In genomic region chr12:132411457-132411856, GRCh38 we compare ENCODE assay signal across 21 cellular contexts.
DNase-seq lines count a peak whose midpoint lies in the region; ATAC-seq and TF ChIP-seq lines count a peak whose summit lies in the region.
"Had no signal": no experiment of that assay in that cellular context is flagged by ENCODE, and none has a peak within 500 bp of the region (broad histone marks: within the 10 kb centered on the region; RNA-seq: fewer than 3 reads in every experiment).

No MANE protein-coding gene starts in this region.

- H3K36me3 Mint-ChIP-seq in activated CD4-positive, alpha-beta T cell treated with anti-CD3 and anti-CD28 coated beads for 36 hours (ENCODE audit: low read depth) = no peaks in the 10 kb centered on the region
- H3K36me3 Mint-ChIP-seq in endothelial cell (ENCODE audit: low read depth, unreplicated experiment) (no peaks in the 10 kb centered on the region), type B pancreatic cell (no peaks in the 10 kb centered on the region)
- H3K36me3 Mint-ChIP-seq: activated naive CD4-positive, alpha-beta T cell treated with anti-CD3 and anti-CD28 coated beads, Interleukin-2, amount 50 U/mL, for 72 hours; natural killer cell had no signal

- H3K4me3 Mint-ChIP-seq in activated CD4-positive, alpha-beta T cell treated with anti-CD3 and anti-CD28 coated beads for 36 hours = no peak overlapping the region
- H3K4me3 Mint-ChIP-seq in endothelial cell (ENCODE audit: unreplicated experiment) = peak overlapping the region; percentile 52
- peak overlapping the region; percentile 37 for H3K4me3 Mint-ChIP-seq in type B pancreatic cell
- H3K4me3 Mint-ChIP-seq: activated CD4-positive, alpha-beta memory T cell treated with anti-CD3 and anti-CD28 coated beads, Interleukin-2, amount 10 ng/mL, durations not matched to agents 7 days and 5 days; CD4-positive, alpha-beta T cell; natural killer cell had no signal

- no peaks in the 10 kb centered on the region for H3K27me3 Mint-ChIP-seq in activated CD4-positive, alpha-beta T cell treated with anti-CD3 and anti-CD28 coated beads for 36 hours
- H3K27me3 Mint-ChIP-seq in endothelial cell (ENCODE audit: unreplicated experiment) (peaks cover 14% of the 10 kb centered on the region), type B pancreatic cell (peaks cover 7% of the 10 kb centered on the region)
- H3K27me3 Mint-ChIP-seq: activated CD4-positive, alpha-beta memory T cell treated with anti-CD3 and anti-CD28 coated beads, Interleukin-2, amount 10 ng/mL, durations not matched to agents 7 days and 5 days; CD4-positive, alpha-beta T cell had no signal

- H3K27ac ChIP-seq in SJCRH30 = no peak overlapping the region
- H3K27ac ChIP-seq: epithelial cell of prostate, parathyroid adenoma had no signal

- H3K4me3 ChIP-seq in SJCRH30 = no peak overlapping the region

- TF ChIP-seq CTCF in endothelial cell (IDR thresholded peaks at IDR 0.05; ENCODE audit: unreplicated experiment) = no peak
- no peak for TF ChIP-seq CTCF in type B pancreatic cell (conservative IDR thresholded peaks at IDR 0.05)

- no peaks in the 10 kb centered on the region for H3K9me3 Mint-ChIP-seq in activated CD4-positive, alpha-beta T cell treated with anti-CD3 and anti-CD28 coated beads for 36 hours (ENCODE audit: low read depth)
- no peaks in the 10 kb centered on the region for H3K9me3 Mint-ChIP-seq in endothelial cell (ENCODE audit: unreplicated experiment)
- H3K9me3 Mint-ChIP-seq in type B pancreatic cell = no peaks in the 10 kb centered on the region
- H3K9me3 Mint-ChIP-seq: activated CD4-positive, alpha-beta memory T cell treated with anti-CD3 and anti-CD28 coated beads, Interleukin-2, amount 10 ng/mL, durations not matched to agents 7 days and 5 days; activated naive CD4-positive, alpha-beta T cell treated with anti-CD3 and anti-CD28 coated beads, Interleukin-2, amount 50 U/mL, for 72 hours; activated T-helper 2 cell treated with anti-CD3 and anti-CD28 coated beads, Interferon-gamma antibody, Interleukin-2, Interleukin-4, amounts not matched to agents 10 μg/mL and 5 μg/mL and 100 μg/mL, durations not matched to agents 14 hours and 24 hours and 36 hours; CD4-positive, alpha-beta T cell; natural killer cell had no signal

- no peak for DNase-seq in activated CD4-positive, alpha-beta T cell treated with anti-CD3 and anti-CD28 coated beads for 36 hours
- no peak for DNase-seq in activated CD4-positive, alpha-beta T cell treated with anti-CD3 and anti-CD28 coated beads, Interleukin-2, amount 50 U/mL, for 1 hour
- DNase-seq in NCI-H2029 (lab: John Stamatoyannopoulos, UW) = peak; percentile 35
- no peak for DNase-seq in endothelial cell (ENCODE audit: low spot score)
- DNase-seq in type B pancreatic cell (ENCODE audit: extremely low spot score, unreplicated experiment) = no peak
- DNase-seq in SJCRH30 = no peak
- DNase-seq: activated CD4-positive, alpha-beta memory T cell treated with anti-CD3 and anti-CD28 coated beads, Interleukin-2, amount 10 ng/mL, durations not matched to agents 7 days and 5 days; activated CD8-positive, alpha-beta memory T cell treated with anti-CD3 and anti-CD28 coated beads, Interleukin-2, amount 50 U/mL, for 48 hours; CD4-positive, alpha-beta T cell; midbrain; natural killer cell; NCI-H1048; NCI-H2171 treated with DMSO at 0.1 percent for 48 hours; NCI-H69; stimulated activated CD4-positive, alpha-beta T cell treated with anti-CD3 and anti-CD28 coated beads, Interleukin-2, amount 100 ng/mL, for 24 hours had no signal

- POLR2A ChIA-PET in activated CD4-positive, alpha-beta T cell treated with anti-CD3 and anti-CD28 coated beads for 36 hours (lab: Charles Lee) = no interaction called here

- H3K9me3 ChIP-seq in SJCRH30 (replicated peaks) = no peaks in the 10 kb centered on the region

- H3K27ac Mint-ChIP-seq in activated CD4-positive, alpha-beta T cell treated with anti-CD3 and anti-CD28 coated beads for 36 hours = peak overlapping the region; percentile 43
- H3K27ac Mint-ChIP-seq in endothelial cell (ENCODE audit: unreplicated experiment) (peak overlapping the region; percentile 40), type B pancreatic cell (peak overlapping the region; percentile 18)
- H3K27ac Mint-ChIP-seq: activated CD4-positive, alpha-beta memory T cell treated with anti-CD3 and anti-CD28 coated beads, Interleukin-2, amount 10 ng/mL, durations not matched to agents 7 days and 5 days; activated naive CD4-positive, alpha-beta T cell treated with anti-CD3 and anti-CD28 coated beads, Interleukin-2, amount 50 U/mL, for 72 hours; activated T-helper 2 cell treated with anti-CD3 and anti-CD28 coated beads, Interferon-gamma antibody, Interleukin-2, Interleukin-4, amounts not matched to agents 10 μg/mL and 5 μg/mL and 100 μg/mL, durations not matched to agents 14 hours and 24 hours and 36 hours; CD4-positive, alpha-beta T cell; natural killer cell had no signal

- H3K4me1 ChIP-seq in SJCRH30 = no peaks in the 10 kb centered on the region
- H3K4me1 ChIP-seq: parathyroid adenoma had no signal

- H3K4me1 Mint-ChIP-seq in activated CD4-positive, alpha-beta T cell treated with anti-CD3 and anti-CD28 coated beads for 36 hours = no peaks in the 10 kb centered on the region
- H3K4me1 Mint-ChIP-seq in endothelial cell (ENCODE audit: unreplicated experiment) (no peaks in the 10 kb centered on the region), type B pancreatic cell (ENCODE audit: unreplicated experiment) (no peaks in the 10 kb centered on the region)

- ATAC-seq in activated CD4-positive, alpha-beta T cell treated with anti-CD3 and anti-CD28 coated beads for 36 hours = no peak
- no peak for ATAC-seq in HG03139 (IDR thresholded peaks at IDR 0.05; ENCODE audit: unreplicated experiment)
- ATAC-seq: activated CD4-positive, CD25-positive, alpha-beta regulatory T cell treated with anti-CD3 and anti-CD28 coated beads, Interleukin-2, amount 50 U/mL, for 24 hours; activated naive CD4-positive, alpha-beta T cell treated with anti-CD3 and anti-CD28 coated beads, Interleukin-2, amount 50 U/mL, for 72 hours; natural killer cell had no signal

- CTCF ChIA-PET in activated CD4-positive, alpha-beta T cell treated with anti-CD3 and anti-CD28 coated beads for 36 hours (lab: Charles Lee) = no interaction called here

- intact Hi-C loops in activated CD4-positive, alpha-beta T cell treated with anti-CD3 and anti-CD28 coated beads for 36 hours (cut with DNase I, micrococcal nuclease) = loop anchor here in 1 of 2 experiments (5.0 kb wide), 1 partner anchor 259 kb away; no protein-coding TSS in a partner anchor

- H3K36me3 ChIP-seq in SJCRH30 = no peaks in the 10 kb centered on the region

- no peaks in the 10 kb centered on the region for H3K27me3 ChIP-seq in SJCRH30
